ENCODE assay signal across 22 cellular contexts in genomic region chr4:95563638-95564337, GRCh38.
"Had no signal": no experiment of that assay in that cellular context is flagged by ENCODE, and none has a peak within 500 bp of the region (broad histone marks: within the 10 kb centered on the region; RNA-seq: fewer than 3 reads in every experiment).

No MANE protein-coding gene starts in this region.

- H3K4me3 ChIP-seq: dorsolateral prefrontal cortex, heart left ventricle, lung, sigmoid colon, skin epidermis, stomach, thoracic aorta, transverse colon had no signal

- H3K27ac ChIP-seq: dorsolateral prefrontal cortex, heart left ventricle, sigmoid colon, skin epidermis, stomach, thoracic aorta, transverse colon had no signal

- H3K4me1 ChIP-seq: heart left ventricle, sigmoid colon, stomach, transverse colon had no signal

- H3K4me3 Mint-ChIP-seq: naive B cell, nephron had no signal

- H3K36me3 ChIP-seq: heart left ventricle, sigmoid colon, stomach, thoracic aorta, transverse colon had no signal

- H3K27ac Mint-ChIP-seq: naive B cell had no signal

- H3K27me3 Mint-ChIP-seq: naive B cell had no signal

- DNase-seq: cortex of kidney; dorsolateral prefrontal cortex; effector CD8-positive, alpha-beta T cell; heart left ventricle; hippocampal formation; left colon; left ventricle myocardium superior; mesenchymal stem cell; naive B cell; posterior cingulate gyrus; sigmoid colon; stimulated activated CD4-positive, alpha-beta T cell treated with anti-CD3 and anti-CD28 coated beads, Interleukin-2, amount 100 ng/mL, for 24 hours; stimulated activated CD4-positive, alpha-beta T cell treated with anti-CD3 and anti-CD28 coated beads, Interleukin-4, amount 100 ng/mL, for 4 hours; stimulated activated naive CD4-positive, alpha-beta T cell; stomach; substantia nigra; transverse colon had no signal

- ATAC-seq: esophagus mucosa, heart left ventricle, left colon, left ventricle myocardium superior had no signal

- H3K27me3 ChIP-seq: dorsolateral prefrontal cortex, heart left ventricle, sigmoid colon, stomach, transverse colon had no signal

- H3K36me3 Mint-ChIP-seq: naive B cell had no signal

- H3K4me1 Mint-ChIP-seq: naive B cell, nephron had no signal
